24 cellular contexts compared by ENCODE assay signal in genomic region chr22:22228421-22228820, GRCh38. TPM values are rescaled to one million over a fixed set of nuclear protein-coding genes. Genes with fewer than 3 reads are reported as not detected.
DNase-seq lines count a peak whose midpoint lies in the region; FAIRE-seq and TF ChIP-seq lines count a peak whose summit lies in the region.
"Had no signal": no experiment of that assay in that cellular context is flagged by ENCODE, and none has a peak within 500 bp of the region (broad histone marks: within the 10 kb centered on the region; RNA-seq: fewer than 3 reads in every experiment).

No MANE protein-coding gene starts in this region.

- H3K9ac ChIP-seq in H1 (replicated peaks in 1 of 4; ENCODE audit: extremely low read depth in 1 of 4, low read depth in 3 of 4, low read length in 3 of 4) (no peak overlapping the region), endodermal cell (ENCODE audit: extremely low read depth, low read length, poor library complexity, severe bottlenecking) (no peak overlapping the region), trophoblast cell (ENCODE audit: low read length) (no peak overlapping the region)
- H3K9ac ChIP-seq: BLaER1 treated with 17β-estradiol and CSF1 and Interleukin-3, amounts not matched to agents 10 nM and 100 nM had no signal

- no peak for TF ChIP-seq POLR2A in H1 (IDR thresholded peaks at IDR 0.05; ENCODE audit: control extremely low read depth in 1 of 2, low read depth in 2 of 2, low read length in 2 of 2)

- H3K4ac ChIP-seq in H1 (replicated peaks; ENCODE audit: insufficient read length, low read depth, low read length) (no peak overlapping the region), trophoblast cell (ENCODE audit: low read depth, low read length) (no peak overlapping the region)

- H3K56ac ChIP-seq in H1 (replicated peaks; ENCODE audit: insufficient read length, low read depth, low read length), result no peak overlapping the region

- H2BK120ac ChIP-seq in H1 (replicated peaks; ENCODE audit: low read depth, low read length) (no peak overlapping the region), trophoblast cell (ENCODE audit: insufficient read depth, low read length, poor library complexity) (no peak overlapping the region)

- no peaks in the 10 kb centered on the region for H3K23me2 ChIP-seq in H1 (ENCODE audit: low read depth, low read length)

- no peaks in the 10 kb centered on the region for H3K36me3 Mint-ChIP-seq in endodermal cell (ENCODE audit: low read depth)
- H3K36me3 Mint-ChIP-seq: CD8-positive, alpha-beta T cell had no signal

- H2AFZ ChIP-seq in H1 (ENCODE audit: low read length) (no peak overlapping the region), trophoblast cell (ENCODE audit: insufficient read depth, low read length, poor library complexity) (no peak overlapping the region)

- peaks cover 2% of the 10 kb centered on the region for H3K9me3 Mint-ChIP-seq in endodermal cell
- H3K9me3 Mint-ChIP-seq: CD4-positive, alpha-beta T cell; CD8-positive, alpha-beta T cell had no signal

- H4K20me1 ChIP-seq in H1 (replicated peaks in 1 of 2; ENCODE audit: control insufficient read depth in 1 of 2, insufficient read depth in 2 of 2, low read length in 2 of 2), result peaks cover 1 to 10% of the 10 kb centered on the region in 2 experiments
- H4K20me1 ChIP-seq: BLaER1 treated with 17β-estradiol and CSF1 and Interleukin-3, amounts not matched to agents 10 nM and 100 nM had no signal

- H3K27ac ChIP-seq in H1 (ENCODE audit: low read depth, low read length) (no peak overlapping the region), endodermal cell (ENCODE audit: low read depth, low read length) (no peak overlapping the region), trophoblast cell (ENCODE audit: low read depth, low read length) (no peak overlapping the region)
- H3K27ac ChIP-seq: BLaER1 treated with 17β-estradiol and CSF1 and Interleukin-3, amounts not matched to agents 10 nM and 100 nM; C4-2B had no signal

- H3K4me1 Mint-ChIP-seq in endodermal cell, result no peaks in the 10 kb centered on the region

- H3K79me1 ChIP-seq in H1 (ENCODE audit: low read depth, low read length) (no peaks in the 10 kb centered on the region), trophoblast cell (ENCODE audit: low read length) (no peaks in the 10 kb centered on the region)

- H3K27ac Mint-ChIP-seq in endodermal cell, result no peak overlapping the region
- H3K27ac Mint-ChIP-seq: B cell; CD4-positive, alpha-beta T cell; CD8-positive, alpha-beta T cell had no signal

- H3K14ac ChIP-seq in H1 (ENCODE audit: insufficient read length) (no peak overlapping the region), trophoblast cell (ENCODE audit: low read length) (no peak overlapping the region)

- no peaks in the 10 kb centered on the region for H3K4me1 ChIP-seq in H1 (replicated peaks in 1 of 4; ENCODE audit: control insufficient read depth in 3 of 4, insufficient read depth in 4 of 4, low read length in 3 of 4)
- no peaks in the 10 kb centered on the region for H3K4me1 ChIP-seq in endodermal cell (ENCODE audit: control insufficient read depth, insufficient read depth, low read length)
- H3K4me1 ChIP-seq in trophoblast cell (ENCODE audit: control insufficient read depth in 1 of 2, insufficient read depth in 2 of 2, low read length in 2 of 2), result no peaks in the 10 kb centered on the region
- H3K4me1 ChIP-seq: Caco-2 had no signal

- H3K4me3 ChIP-seq in H1 (ENCODE audit: extremely low read depth in 1 of 4, insufficient read depth in 2 of 4, low read depth in 3 of 4, low read length in 4 of 4), result no peak overlapping the region
- H3K4me3 ChIP-seq in endodermal cell (ENCODE audit: low read length), result no peak overlapping the region
- no peak overlapping the region for H3K4me3 ChIP-seq in trophoblast cell (ENCODE audit: low read depth, low read length)
- H3K4me3 ChIP-seq: BLaER1 treated with 17β-estradiol and CSF1 and Interleukin-3, amounts not matched to agents 10 nM and 100 nM had no signal

- DNase-seq in H1 (ENCODE audit: low read depth in 1 of 2, low spot score in 2 of 2) (no peak), endodermal cell (peak; percentile 14), trophoblast cell (peak; percentile 77 to 95), frontal cortex (ENCODE audit: low spot score in 2 of 2) (no peak)
- no peak for DNase-seq in stimulated activated CD4-positive, alpha-beta T cell treated with anti-CD3 and anti-CD28 coated beads, Interleukin-4, amount 100 ng/mL, for 4 hours
- DNase-seq: 8988T; ACHN; Caco-2; Calu3; CD4-positive, alpha-beta T cell; CD8-positive, alpha-beta T cell; DMS79 treated with DMSO at 0.1 percent for 48 hours; GF-D8 had no signal

- H2AK5ac ChIP-seq in H1 (ENCODE audit: low read depth, low read length) (no peak overlapping the region), trophoblast cell (ENCODE audit: low read length) (no peak overlapping the region)

- H3K9me3 ChIP-seq in H1 (ENCODE audit: insufficient read depth in 2 of 2, low read depth in 1 of 2, low read length in 1 of 2), result no peaks in the 10 kb centered on the region
- no peaks in the 10 kb centered on the region for H3K9me3 ChIP-seq in endodermal cell (ENCODE audit: control insufficient read depth, low read length)
- no peaks in the 10 kb centered on the region for H3K9me3 ChIP-seq in trophoblast cell (ENCODE audit: insufficient read depth, low read depth, low read length)
- H3K9me3 ChIP-seq: BLaER1 treated with 17β-estradiol and CSF1 and Interleukin-3, amounts not matched to agents 10 nM and 100 nM; Caco-2 had no signal

- H4K91ac ChIP-seq in H1 (replicated peaks; ENCODE audit: insufficient read length, low read length) (no peak overlapping the region), trophoblast cell (ENCODE audit: low read depth, low read length) (no peak overlapping the region)

- POLR2A ChIA-PET in H1 (lab: Charles Lee; ENCODE audit: partially characterized antibody), result no interaction called here

- H3K4me2 ChIP-seq in H1 (ENCODE audit: insufficient read depth in 1 of 2, low read depth in 2 of 2, low read length in 2 of 2) (no peak overlapping the region), trophoblast cell (ENCODE audit: low read length) (no peak overlapping the region)
- H3K4me2 ChIP-seq: BLaER1 treated with 17β-estradiol and CSF1 and Interleukin-3, amounts not matched to agents 10 nM and 100 nM had no signal

- no peak overlapping the region for H3K23ac ChIP-seq in H1 (ENCODE audit: insufficient read length)
- no peak overlapping the region for H3K23ac ChIP-seq in trophoblast cell (ENCODE audit: low read length)

- H2BK5ac ChIP-seq in H1 (ENCODE audit: low read depth, low read length) (no peak overlapping the region), trophoblast cell (ENCODE audit: low read depth, low read length, poor library complexity) (no peak overlapping the region)

- H4K12ac ChIP-seq in trophoblast cell (ENCODE audit: low read depth, low read length), result no peak overlapping the region

- H4K5ac ChIP-seq in H1 (ENCODE audit: insufficient read length, low read depth, low read length), result no peak overlapping the region

- TF ChIP-seq RAD21 in H1 (IDR thresholded peaks at IDR 0.05 in 1 of 2, conservative IDR thresholded peaks at IDR 0.05 in 1 of 2; ENCODE audit: low read depth in 2 of 2, low read length in 2 of 2), result no peak

- no peaks in the 10 kb centered on the region for H3K36me3 ChIP-seq in H1 (ENCODE audit: control insufficient read depth in 2 of 4, insufficient read depth in 4 of 4, low read length in 3 of 4)
- H3K36me3 ChIP-seq in endodermal cell (ENCODE audit: control insufficient read depth, insufficient read depth, low read length), result no peaks in the 10 kb centered on the region
- no peaks in the 10 kb centered on the region for H3K36me3 ChIP-seq in trophoblast cell (ENCODE audit: control insufficient read depth in 1 of 2, insufficient read depth in 2 of 2, low read length in 2 of 2)
- H3K36me3 ChIP-seq: BLaER1 treated with 17β-estradiol and CSF1 and Interleukin-3, amounts not matched to agents 10 nM and 100 nM had no signal

- CTCF ChIA-PET in H1 (lab: Charles Lee; ENCODE audit: partially characterized antibody), result interaction anchor here (0.7 to 2.2 kb wide), 2 partner anchors 18 to 21 kb away, joined by 4 read pairs; no protein-coding TSS in a partner anchor

- no peak overlapping the region for H3K4me3 Mint-ChIP-seq in endodermal cell
- H3K4me3 Mint-ChIP-seq: B cell; CD4-positive, alpha-beta T cell; CD8-positive, alpha-beta T cell had no signal

- H3K79me2 ChIP-seq in H1 (ENCODE audit: control insufficient read depth in 1 of 2, insufficient read depth in 2 of 2, low read length in 2 of 2) (no peaks in the 10 kb centered on the region), trophoblast cell (ENCODE audit: control insufficient read depth, insufficient read depth, low read length, poor library complexity) (no peaks in the 10 kb centered on the region)

- no peak for TF ChIP-seq CTCF in H1 (IDR thresholded peaks at IDR 0.05; ENCODE audit: control extremely low read depth in 1 of 3, insufficient read depth in 1 of 3, low read depth in 1 of 3, low read length in 3 of 3)
- TF ChIP-seq CTCF in endodermal cell (conservative IDR thresholded peaks at IDR 0.05), result no peak

- H3K18ac ChIP-seq in H1 (ENCODE audit: extremely low read depth, low read length) (no peak overlapping the region), trophoblast cell (ENCODE audit: low read length) (no peak overlapping the region)

- no peak for TF ChIP-seq EP300 in H1 (IDR thresholded peaks at IDR 0.05; ENCODE audit: borderline replicate concordance in 1 of 2, low read depth in 2 of 2, low read length in 2 of 2)

- no peak overlapping the region for H2BK15ac ChIP-seq in H1 (ENCODE audit: low read length)

- WGBS in H1 (ENCODE audit: extremely low coverage in 1 of 2, insufficient coverage in 1 of 2, insufficient read length in 1 of 2, insufficient replicate concordance in 2 of 2, low coverage in 1 of 2, low lambda C conversion rate in 2 of 2, missing lambda C conversion rate in 1 of 2), 2 experiments, result 74% methylated on average over 6 of the region's 6 CpGs; no CpG with 5 or more reads in 1 of the 2 experiments
- 83 to 89% methylated on average over 5 to 6 of the region's 6 CpGs for WGBS in endodermal cell (ENCODE audit: insufficient coverage in 1 of 2, insufficient read length in 1 of 2), 2 experiments
- WGBS in trophoblast cell (ENCODE audit: extremely low coverage, insufficient coverage, insufficient read length), result no CpG with 5 or more reads among the region's 6 CpGs

- H3K27me3 ChIP-seq in H1 (replicated peaks in 1 of 4; ENCODE audit: control insufficient read depth in 3 of 4, extremely low read depth in 1 of 4, insufficient read depth in 3 of 4, low read length in 3 of 4) (peaks cover 80 to 97% (median 94%) of the 10 kb centered on the region in 4 experiments), endodermal cell (ENCODE audit: control insufficient read depth, insufficient read depth, low read length, poor library complexity, severe bottlenecking) (peaks cover 88% of the 10 kb centered on the region), trophoblast cell (ENCODE audit: insufficient read depth, low read length) (peaks cover 5% of the 10 kb centered on the region)
- H3K27me3 ChIP-seq: BLaER1 treated with 17β-estradiol and CSF1 and Interleukin-3, amounts not matched to agents 10 nM and 100 nM had no signal

- no peak overlapping the region for H2BK20ac ChIP-seq in H1 (ENCODE audit: low read length)

- H2BK12ac ChIP-seq in H1 (ENCODE audit: low read depth, low read length), result no peak overlapping the region
- no peak overlapping the region for H2BK12ac ChIP-seq in trophoblast cell (ENCODE audit: low read length)

- H3K27me3 Mint-ChIP-seq in endodermal cell (ENCODE audit: insufficient read depth), result peaks cover 97% of the 10 kb centered on the region
- H3K27me3 Mint-ChIP-seq: B cell had no signal

- FAIRE-seq in H1 (lab: Jason Lieb, UNC) (no peak), frontal cortex (lab: Jason Lieb, UNC) (no peak)
- FAIRE-seq: A204.1, D721Med, G401.6, GM12891, GM19239 had no signal

- no peak overlapping the region for H4K8ac ChIP-seq in H1 (ENCODE audit: extremely low read depth, insufficient read depth, low read length)
- no peak overlapping the region for H4K8ac ChIP-seq in trophoblast cell (ENCODE audit: low read depth, low read length)

RNA-seq across cellular contexts. Expression of gene VPREB1, which starts 16.2 kb away (rescaled TPM):
- total RNA-seq in H1 (2021; fragmentation: NEBNext Ultra II Directional; extraction: Animal tissue kit (Norgen Biotek cat#: 25700)), result not detected in 2 replicates
- not detected in 2 replicates for polyA plus RNA-seq in H1 (2011; rRNA removed)
- polyA plus RNA-seq in H1 (2011; cell fraction: cytosol; rRNA removed), result not detected
- polyA plus RNA-seq in H1 (2011; cell fraction: nucleus; rRNA removed), result not detected
- not detected in 4 replicates for polyA plus RNA-seq in H1 (2012, experiment 1 of 2)
- not detected for polyA plus RNA-seq in H1 (2012, experiment 2 of 2)
- polyA plus RNA-seq in H1 (2013, experiment 1 of 2), result not detected
- polyA plus RNA-seq in H1 (2013, experiment 2 of 2), result not detected
- polyA minus RNA-seq in H1 (2011; rRNA and poly(A)+ RNA removed), result not detected in 2 replicates
- not detected for polyA minus RNA-seq in H1 (2011; cell fraction: cytosol; rRNA and poly(A)+ RNA removed)
- not detected for polyA minus RNA-seq in H1 (2011; cell fraction: nucleus; rRNA and poly(A)+ RNA removed)
- total RNA-seq in endodermal cell, result not detected
- polyA plus RNA-seq in endodermal cell (2013, experiment 1 of 2), result not detected
- polyA plus RNA-seq in endodermal cell (2013, experiment 2 of 2), result not detected
- not detected in 2 replicates for polyA plus RNA-seq in trophoblast cell (2013)
- not detected for total RNA-seq in frontal cortex
- total RNA-seq: A673; B cell; Caco-2; Calu3; CD4-positive, alpha-beta T cell; CD8-positive, alpha-beta T cell had no signal
- polyA plus RNA-seq: AG04450, BJ had no signal

Comparison
In these comparisons a context has a peak if more than half of its experiments do, and no peak if none do; other contexts are left out.
1. DNase-seq: peak in endodermal cell (single experiment) and trophoblast cell (2 of 2); none in H1 (0 of 2), stimulated activated CD4-positive, alpha-beta T cell treated with anti-CD3 and anti-CD28 coated beads, Interleukin-4, amount 100 ng/mL, for 4 hours (0 of 2) and frontal cortex (0 of 2).